Comparison of ENCODE assay signal across 16 cellular contexts in genomic region chr17:32335046-32335445, GRCh38.
"Had no signal": no experiment of that assay in that cellular context is flagged by ENCODE, and none has a peak within 500 bp of the region (broad histone marks: within the 10 kb centered on the region; RNA-seq: fewer than 3 reads in every experiment).

No MANE protein-coding gene starts in this region.

- H3K4me3 ChIP-seq: colonic mucosa, hepatocyte, ovary, right atrium auricular region, sigmoid colon, tibial artery, upper lobe of left lung, uterus had no signal

- H3K9me3 ChIP-seq: colonic mucosa, ovary, right atrium auricular region, sigmoid colon, tibial artery, upper lobe of left lung, uterus had no signal

- ATAC-seq: left colon; naive thymus-derived CD4-positive, alpha-beta T cell; stimulated activated memory B cell treated with anti-CD40 and anti-IgM and Interleukin-4, amounts not matched to agents 10 μg/mL and 1 μg/mL and 100 μg/mL, for 72 hours had no signal

- H3K4me2 ChIP-seq: hepatocyte had no signal

- H3K27me3 ChIP-seq: colonic mucosa, hepatocyte, ovary, right atrium auricular region, sigmoid colon, tibial artery, upper lobe of left lung, uterus had no signal

- H3K36me3 ChIP-seq: colonic mucosa, ovary, uterus had no signal

- H3K27ac ChIP-seq: colonic mucosa, hepatocyte, ovary, right atrium auricular region, sigmoid colon, tibial artery, upper lobe of left lung, uterus had no signal

- H3K79me2 ChIP-seq: hepatocyte had no signal

- H3K4me1 ChIP-seq: colonic mucosa, right atrium auricular region, sigmoid colon, tibial artery, uterus had no signal

- DNase-seq: colonic mucosa; effector CD4-positive, alpha-beta T cell; head of caudate nucleus; left colon; mesendoderm; naive thymus-derived CD4-positive, alpha-beta T cell; sigmoid colon; stimulated activated CD4-positive, alpha-beta T cell treated with anti-CD3 and anti-CD28 coated beads, Interleukin-4, amount 100 ng/mL, for 1 hour; stimulated activated CD8-positive, alpha-beta memory T cell treated with anti-CD3 and anti-CD28 coated beads, Interleukin-4, amount 100 ng/mL, for 48 hours; upper lobe of left lung; uterus had no signal

- H2AFZ ChIP-seq: hepatocyte had no signal
